Comparison of ENCODE assay signal across 1 cellular context in the genomic region with DNA sequence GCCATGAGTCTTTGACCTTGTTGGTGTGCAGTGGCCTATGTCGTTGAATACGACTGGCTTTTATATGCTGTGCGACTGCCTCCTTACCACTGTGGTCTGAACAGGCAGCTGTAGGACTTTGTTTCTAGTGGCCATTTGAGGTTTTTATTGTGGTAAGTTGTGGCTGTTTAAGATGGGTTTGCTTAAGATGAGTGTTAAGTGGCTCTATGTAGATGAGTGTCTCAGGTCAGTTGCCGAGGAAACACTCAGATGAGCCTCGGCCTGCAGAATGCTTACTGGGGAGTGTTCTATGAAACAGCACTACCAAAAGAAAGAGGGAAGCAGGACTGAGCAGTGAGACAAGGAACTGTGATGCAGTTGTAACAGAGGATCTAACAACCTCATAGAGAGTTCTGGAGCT.
TF ChIP-seq lines count a peak whose summit lies in the region.

No MANE protein-coding gene starts in this region.

TF ChIP-seq in GM12878, 131 proteins besides CTCF, POLR2A, EP300 and RAD21 (continued from another document):
- TF ChIP-seq, protein P1, sequence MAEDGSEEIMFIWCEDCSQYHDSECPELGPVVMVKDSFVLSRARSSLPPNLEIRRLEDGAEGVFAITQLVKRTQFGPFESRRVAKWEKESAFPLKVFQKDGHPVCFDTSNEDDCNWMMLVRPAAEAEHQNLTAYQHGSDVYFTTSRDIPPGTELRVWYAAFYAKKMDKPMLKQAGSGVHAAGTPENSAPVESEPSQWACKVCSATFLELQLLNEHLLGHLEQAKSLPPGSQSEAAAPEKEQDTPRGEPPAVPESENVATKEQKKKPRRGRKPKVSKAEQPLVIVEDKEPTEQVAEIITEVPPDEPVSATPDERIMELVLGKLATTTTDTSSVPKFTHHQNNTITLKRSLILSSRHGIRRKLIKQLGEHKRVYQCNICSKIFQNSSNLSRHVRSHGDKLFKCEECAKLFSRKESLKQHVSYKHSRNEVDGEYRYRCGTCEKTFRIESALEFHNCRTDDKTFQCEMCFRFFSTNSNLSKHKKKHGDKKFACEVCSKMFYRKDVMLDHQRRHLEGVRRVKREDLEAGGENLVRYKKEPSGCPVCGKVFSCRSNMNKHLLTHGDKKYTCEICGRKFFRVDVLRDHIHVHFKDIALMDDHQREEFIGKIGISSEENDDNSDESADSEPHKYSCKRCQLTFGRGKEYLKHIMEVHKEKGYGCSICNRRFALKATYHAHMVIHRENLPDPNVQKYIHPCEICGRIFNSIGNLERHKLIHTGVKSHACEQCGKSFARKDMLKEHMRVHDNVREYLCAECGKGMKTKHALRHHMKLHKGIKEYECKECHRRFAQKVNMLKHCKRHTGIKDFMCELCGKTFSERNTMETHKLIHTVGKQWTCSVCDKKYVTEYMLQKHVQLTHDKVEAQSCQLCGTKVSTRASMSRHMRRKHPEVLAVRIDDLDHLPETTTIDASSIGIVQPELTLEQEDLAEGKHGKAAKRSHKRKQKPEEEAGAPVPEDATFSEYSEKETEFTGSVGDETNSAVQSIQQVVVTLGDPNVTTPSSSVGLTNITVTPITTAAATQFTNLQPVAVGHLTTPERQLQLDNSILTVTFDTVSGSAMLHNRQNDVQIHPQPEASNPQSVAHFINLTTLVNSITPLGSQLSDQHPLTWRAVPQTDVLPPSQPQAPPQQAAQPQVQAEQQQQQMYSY (CRISPR knock-in tag; IDR thresholded peaks at IDR 0.05): no peak
- TF ChIP-seq TAF1 (IDR thresholded peaks at IDR 0.05; ENCODE audit: borderline replicate concordance, low read depth, low read length) (no peak), IKZF1 (conservative IDR thresholded peaks at IDR 0.05) (peak; percentile 54; the same call in 1 of the 2 replicates), TBL1XR1 (IDR thresholded peaks at IDR 0.05; ENCODE audit: low read depth, low read length) (no peak), RELA (IDR thresholded peaks at IDR 0.05; ENCODE audit: borderline replicate concordance, partially characterized antibody) (no peak), MTA3 (IDR thresholded peaks at IDR 0.05; ENCODE audit: borderline replicate concordance, low read length) (no peak), SREBF1 (IDR thresholded peaks at IDR 0.05; ENCODE audit: low read length) (no peak), HDAC2 (IDR thresholded peaks at IDR 0.05) (no peak), ZBED1 (IDR thresholded peaks at IDR 0.05; ENCODE audit: borderline replicate concordance) (no peak), TCF3 (IDR thresholded peaks at IDR 0.05; ENCODE audit: borderline replicate concordance, insufficient read depth, low read depth, low read length) (no peak), SMAD1 (IDR thresholded peaks at IDR 0.05; ENCODE audit: low read depth, partially characterized antibody) (no peak), CBFB (IDR thresholded peaks at IDR 0.05; ENCODE audit: low read depth) (0 out of 2 replicates have a peak, but pooled peaks have one; percentile 23), MTA2 (IDR thresholded peaks at IDR 0.05; ENCODE audit: low read depth) (peak; percentile 37; the same call in 1 of the 2 replicates), KAT2A (conservative IDR thresholded peaks at IDR 0.05; ENCODE audit: control insufficient read depth, low read depth, low read length) (no peak), ZNF384 (IDR thresholded peaks at IDR 0.05; ENCODE audit: borderline replicate concordance, low read depth, low read length) (no peak), POLR2AphosphoS2 (IDR thresholded peaks at IDR 0.05; ENCODE audit: low read depth, low read length) (no peak), NR2C2 (IDR thresholded peaks at IDR 0.05; ENCODE audit: borderline replicate concordance, control insufficient read depth, insufficient read length, low read depth) (no peak), TCF12 (IDR thresholded peaks at IDR 0.05; ENCODE audit: low read depth, low read length) (0 out of 2 replicates have a peak, but pooled peaks have one; percentile 19), ATF7 (IDR thresholded peaks at IDR 0.05; ENCODE audit: low read depth) (no peak), PAX8 (IDR thresholded peaks at IDR 0.05) (no peak), CBX3 (IDR thresholded peaks at IDR 0.05; ENCODE audit: borderline replicate concordance, low read depth) (no peak), PML (IDR thresholded peaks at IDR 0.05; ENCODE audit: low read length) (no peak), SPI1 (IDR thresholded peaks at IDR 0.05; ENCODE audit: borderline replicate concordance, insufficient read depth, low read depth, low read length) (no peak), DPF2 (IDR thresholded peaks at IDR 0.05) (0 out of 2 replicates have a peak, but pooled peaks have one; percentile 22), MEF2B (IDR thresholded peaks at IDR 0.05; ENCODE audit: partially characterized antibody, poor library complexity, severe bottlenecking) (no peak)
- TF ChIP-seq, protein P2, sequence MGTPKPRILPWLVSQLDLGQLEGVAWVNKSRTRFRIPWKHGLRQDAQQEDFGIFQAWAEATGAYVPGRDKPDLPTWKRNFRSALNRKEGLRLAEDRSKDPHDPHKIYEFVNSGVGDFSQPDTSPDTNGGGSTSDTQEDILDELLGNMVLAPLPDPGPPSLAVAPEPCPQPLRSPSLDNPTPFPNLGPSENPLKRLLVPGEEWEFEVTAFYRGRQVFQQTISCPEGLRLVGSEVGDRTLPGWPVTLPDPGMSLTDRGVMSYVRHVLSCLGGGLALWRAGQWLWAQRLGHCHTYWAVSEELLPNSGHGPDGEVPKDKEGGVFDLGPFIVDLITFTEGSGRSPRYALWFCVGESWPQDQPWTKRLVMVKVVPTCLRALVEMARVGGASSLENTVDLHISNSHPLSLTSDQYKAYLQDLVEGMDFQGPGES (IDR thresholded peaks at IDR 0.05): no peak
- TF ChIP-seq, protein P3, sequence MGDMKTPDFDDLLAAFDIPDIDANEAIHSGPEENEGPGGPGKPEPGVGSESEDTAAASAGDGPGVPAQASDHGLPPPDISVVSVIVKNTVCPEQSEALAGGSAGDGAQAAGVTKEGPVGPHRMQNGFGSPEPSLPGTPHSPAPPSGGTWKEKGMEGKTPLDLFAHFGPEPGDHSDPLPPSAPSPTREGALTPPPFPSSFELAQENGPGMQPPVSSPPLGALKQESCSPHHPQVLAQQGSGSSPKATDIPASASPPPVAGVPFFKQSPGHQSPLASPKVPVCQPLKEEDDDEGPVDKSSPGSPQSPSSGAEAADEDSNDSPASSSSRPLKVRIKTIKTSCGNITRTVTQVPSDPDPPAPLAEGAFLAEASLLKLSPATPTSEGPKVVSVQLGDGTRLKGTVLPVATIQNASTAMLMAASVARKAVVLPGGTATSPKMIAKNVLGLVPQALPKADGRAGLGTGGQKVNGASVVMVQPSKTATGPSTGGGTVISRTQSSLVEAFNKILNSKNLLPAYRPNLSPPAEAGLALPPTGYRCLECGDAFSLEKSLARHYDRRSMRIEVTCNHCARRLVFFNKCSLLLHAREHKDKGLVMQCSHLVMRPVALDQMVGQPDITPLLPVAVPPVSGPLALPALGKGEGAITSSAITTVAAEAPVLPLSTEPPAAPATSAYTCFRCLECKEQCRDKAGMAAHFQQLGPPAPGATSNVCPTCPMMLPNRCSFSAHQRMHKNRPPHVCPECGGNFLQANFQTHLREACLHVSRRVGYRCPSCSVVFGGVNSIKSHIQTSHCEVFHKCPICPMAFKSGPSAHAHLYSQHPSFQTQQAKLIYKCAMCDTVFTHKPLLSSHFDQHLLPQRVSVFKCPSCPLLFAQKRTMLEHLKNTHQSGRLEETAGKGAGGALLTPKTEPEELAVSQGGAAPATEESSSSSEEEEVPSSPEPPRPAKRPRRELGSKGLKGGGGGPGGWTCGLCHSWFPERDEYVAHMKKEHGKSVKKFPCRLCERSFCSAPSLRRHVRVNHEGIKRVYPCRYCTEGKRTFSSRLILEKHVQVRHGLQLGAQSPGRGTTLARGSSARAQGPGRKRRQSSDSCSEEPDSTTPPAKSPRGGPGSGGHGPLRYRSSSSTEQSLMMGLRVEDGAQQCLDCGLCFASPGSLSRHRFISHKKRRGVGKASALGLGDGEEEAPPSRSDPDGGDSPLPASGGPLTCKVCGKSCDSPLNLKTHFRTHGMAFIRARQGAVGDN (IDR thresholded peaks at IDR 0.05): no peak
- TF ChIP-seq, protein P4, sequence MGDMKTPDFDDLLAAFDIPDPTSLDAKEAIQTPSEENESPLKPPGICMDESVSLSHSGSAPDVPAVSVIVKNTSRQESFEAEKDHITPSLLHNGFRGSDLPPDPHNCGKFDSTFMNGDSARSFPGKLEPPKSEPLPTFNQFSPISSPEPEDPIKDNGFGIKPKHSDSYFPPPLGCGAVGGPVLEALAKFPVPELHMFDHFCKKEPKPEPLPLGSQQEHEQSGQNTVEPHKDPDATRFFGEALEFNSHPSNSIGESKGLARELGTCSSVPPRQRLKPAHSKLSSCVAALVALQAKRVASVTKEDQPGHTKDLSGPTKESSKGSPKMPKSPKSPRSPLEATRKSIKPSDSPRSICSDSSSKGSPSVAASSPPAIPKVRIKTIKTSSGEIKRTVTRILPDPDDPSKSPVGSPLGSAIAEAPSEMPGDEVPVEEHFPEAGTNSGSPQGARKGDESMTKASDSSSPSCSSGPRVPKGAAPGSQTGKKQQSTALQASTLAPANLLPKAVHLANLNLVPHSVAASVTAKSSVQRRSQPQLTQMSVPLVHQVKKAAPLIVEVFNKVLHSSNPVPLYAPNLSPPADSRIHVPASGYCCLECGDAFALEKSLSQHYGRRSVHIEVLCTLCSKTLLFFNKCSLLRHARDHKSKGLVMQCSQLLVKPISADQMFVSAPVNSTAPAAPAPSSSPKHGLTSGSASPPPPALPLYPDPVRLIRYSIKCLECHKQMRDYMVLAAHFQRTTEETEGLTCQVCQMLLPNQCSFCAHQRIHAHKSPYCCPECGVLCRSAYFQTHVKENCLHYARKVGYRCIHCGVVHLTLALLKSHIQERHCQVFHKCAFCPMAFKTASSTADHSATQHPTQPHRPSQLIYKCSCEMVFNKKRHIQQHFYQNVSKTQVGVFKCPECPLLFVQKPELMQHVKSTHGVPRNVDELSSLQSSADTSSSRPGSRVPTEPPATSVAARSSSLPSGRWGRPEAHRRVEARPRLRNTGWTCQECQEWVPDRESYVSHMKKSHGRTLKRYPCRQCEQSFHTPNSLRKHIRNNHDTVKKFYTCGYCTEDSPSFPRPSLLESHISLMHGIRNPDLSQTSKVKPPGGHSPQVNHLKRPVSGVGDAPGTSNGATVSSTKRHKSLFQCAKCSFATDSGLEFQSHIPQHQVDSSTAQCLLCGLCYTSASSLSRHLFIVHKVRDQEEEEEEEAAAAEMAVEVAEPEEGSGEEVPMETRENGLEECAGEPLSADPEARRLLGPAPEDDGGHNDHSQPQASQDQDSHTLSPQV (IDR thresholded peaks at IDR 0.05): no peak
- TF ChIP-seq, protein P5, sequence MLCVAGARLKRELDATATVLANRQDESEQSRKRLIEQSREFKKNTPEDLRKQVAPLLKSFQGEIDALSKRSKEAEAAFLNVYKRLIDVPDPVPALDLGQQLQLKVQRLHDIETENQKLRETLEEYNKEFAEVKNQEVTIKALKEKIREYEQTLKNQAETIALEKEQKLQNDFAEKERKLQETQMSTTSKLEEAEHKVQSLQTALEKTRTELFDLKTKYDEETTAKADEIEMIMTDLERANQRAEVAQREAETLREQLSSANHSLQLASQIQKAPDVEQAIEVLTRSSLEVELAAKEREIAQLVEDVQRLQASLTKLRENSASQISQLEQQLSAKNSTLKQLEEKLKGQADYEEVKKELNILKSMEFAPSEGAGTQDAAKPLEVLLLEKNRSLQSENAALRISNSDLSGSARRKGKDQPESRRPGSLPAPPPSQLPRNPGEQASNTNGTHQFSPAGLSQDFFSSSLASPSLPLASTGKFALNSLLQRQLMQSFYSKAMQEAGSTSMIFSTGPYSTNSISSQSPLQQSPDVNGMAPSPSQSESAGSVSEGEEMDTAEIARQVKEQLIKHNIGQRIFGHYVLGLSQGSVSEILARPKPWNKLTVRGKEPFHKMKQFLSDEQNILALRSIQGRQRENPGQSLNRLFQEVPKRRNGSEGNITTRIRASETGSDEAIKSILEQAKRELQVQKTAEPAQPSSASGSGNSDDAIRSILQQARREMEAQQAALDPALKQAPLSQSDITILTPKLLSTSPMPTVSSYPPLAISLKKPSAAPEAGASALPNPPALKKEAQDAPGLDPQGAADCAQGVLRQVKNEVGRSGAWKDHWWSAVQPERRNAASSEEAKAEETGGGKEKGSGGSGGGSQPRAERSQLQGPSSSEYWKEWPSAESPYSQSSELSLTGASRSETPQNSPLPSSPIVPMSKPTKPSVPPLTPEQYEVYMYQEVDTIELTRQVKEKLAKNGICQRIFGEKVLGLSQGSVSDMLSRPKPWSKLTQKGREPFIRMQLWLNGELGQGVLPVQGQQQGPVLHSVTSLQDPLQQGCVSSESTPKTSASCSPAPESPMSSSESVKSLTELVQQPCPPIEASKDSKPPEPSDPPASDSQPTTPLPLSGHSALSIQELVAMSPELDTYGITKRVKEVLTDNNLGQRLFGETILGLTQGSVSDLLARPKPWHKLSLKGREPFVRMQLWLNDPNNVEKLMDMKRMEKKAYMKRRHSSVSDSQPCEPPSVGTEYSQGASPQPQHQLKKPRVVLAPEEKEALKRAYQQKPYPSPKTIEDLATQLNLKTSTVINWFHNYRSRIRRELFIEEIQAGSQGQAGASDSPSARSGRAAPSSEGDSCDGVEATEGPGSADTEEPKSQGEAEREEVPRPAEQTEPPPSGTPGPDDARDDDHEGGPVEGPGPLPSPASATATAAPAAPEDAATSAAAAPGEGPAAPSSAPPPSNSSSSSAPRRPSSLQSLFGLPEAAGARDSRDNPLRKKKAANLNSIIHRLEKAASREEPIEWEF (IDR thresholded peaks at IDR 0.05; ENCODE audit: insufficient replicate concordance, low read depth, low read length): no peak
- TF ChIP-seq, protein P6, sequence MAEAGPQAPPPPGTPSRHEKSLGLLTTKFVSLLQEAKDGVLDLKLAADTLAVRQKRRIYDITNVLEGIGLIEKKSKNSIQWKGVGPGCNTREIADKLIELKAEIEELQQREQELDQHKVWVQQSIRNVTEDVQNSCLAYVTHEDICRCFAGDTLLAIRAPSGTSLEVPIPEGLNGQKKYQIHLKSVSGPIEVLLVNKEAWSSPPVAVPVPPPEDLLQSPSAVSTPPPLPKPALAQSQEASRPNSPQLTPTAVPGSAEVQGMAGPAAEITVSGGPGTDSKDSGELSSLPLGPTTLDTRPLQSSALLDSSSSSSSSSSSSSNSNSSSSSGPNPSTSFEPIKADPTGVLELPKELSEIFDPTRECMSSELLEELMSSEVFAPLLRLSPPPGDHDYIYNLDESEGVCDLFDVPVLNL (IDR thresholded peaks at IDR 0.05; ENCODE audit: low read depth, low read length): no peak
TF ChIP-seq in GM12878: peak in this region for 9.
